11 cellular contexts compared by ENCODE assay signal in genomic region chr11:114154271-114155047, GRCh38.
DNase-seq lines count a peak whose midpoint lies in the region; ATAC-seq, FAIRE-seq and TF ChIP-seq lines count a peak whose summit lies in the region.
"Had no signal": no experiment of that assay in that cellular context is flagged by ENCODE, and none has a peak within 500 bp of the region (broad histone marks: within the 10 kb centered on the region; RNA-seq: fewer than 3 reads in every experiment).

No MANE protein-coding gene starts in this region.

- H3K4me3 ChIP-seq in pancreas (no peak overlapping the region), vagina (no peak overlapping the region)

- ATAC-seq in pancreas (peak; percentile 43 to 70 (median 47)), GM18511 (IDR thresholded peaks at IDR 0.05; ENCODE audit: unreplicated experiment) (no peak)
- ATAC-seq: stimulated activated naive B cell treated with anti-CD40 and anti-IgM and Interleukin-4, amounts not matched to agents 10 μg/mL and 1 μg/mL and 100 μg/mL, for 72 hours had no signal

- no peaks in the 10 kb centered on the region for H3K9me3 ChIP-seq in pancreas
- no peaks in the 10 kb centered on the region for H3K9me3 ChIP-seq in vagina

- H3K36me3 ChIP-seq in pancreas = peaks cover 0 to 25% (median 15%) of the 10 kb centered on the region in 3 donors
- peaks cover 0 to 33% of the 10 kb centered on the region in 2 donors for H3K36me3 ChIP-seq in vagina

- no peak for TF ChIP-seq POLR2A in vagina (IDR thresholded peaks at IDR 0.05)

- 69 to 74% methylated on average over 5 of the region's 5 CpGs for WGBS in pancreas, 2 donors

- FAIRE-seq in pancreas (lab: Jason Lieb, UNC) = no peak

- H3K27ac ChIP-seq in pancreas (peak overlapping the region in 3 of 4 donors; percentile 17 to 55 (median 51)), vagina (peak overlapping the region; percentile 95)

- H3K4me1 ChIP-seq in pancreas (peaks cover 32 to 58% (median 38%) of the 10 kb centered on the region in 3 donors), vagina (peaks cover 100% of the 10 kb centered on the region)

- H3K27me3 ChIP-seq in pancreas = no peaks in the 10 kb centered on the region
- no peaks in the 10 kb centered on the region for H3K27me3 ChIP-seq in vagina

- intact Hi-C loops in pancreas (cut with DNase I) = loop anchor here in 1 of 3 donors (10.0 kb wide), 1 partner anchor 50 kb away; no protein-coding TSS in a partner anchor
- intact Hi-C loops in vagina (cut with DNase I) = no loop called here

- no peak for TF ChIP-seq CTCF in pancreas (IDR thresholded peaks at IDR 0.05)
- TF ChIP-seq CTCF in vagina (IDR thresholded peaks at IDR 0.05) = no peak

- DNase-seq in SIG-M5 treated with dmso at 0.1 percent for 504 hours (lab: John Stamatoyannopoulos, UW; ENCODE audit: unreplicated experiment) = peak; percentile 50
- no peak for DNase-seq in SIG-M5 (lab: John Stamatoyannopoulos, UW)
- peak; percentile 97 for DNase-seq in fibroblast of the conjunctiva (ENCODE audit: low read depth)
- DNase-seq in pancreas = no peak
- peak in 1 of 2 donors; percentile 98 for DNase-seq in vagina (ENCODE audit: extremely low spot score in 2 of 2)
- no peak for DNase-seq in activated T-cell treated with anti-CD3 and anti-CD28 coated beads, Interleukin-2, amount 50 U/mL, for 48 hours
- DNase-seq in activated naive CD4-positive, alpha-beta T cell treated with anti-CD3 and anti-CD28 coated beads, Interleukin-2, amount 50 U/mL, for 16 hours = no peak
- DNase-seq: ACHN; stimulated activated naive B cell treated with anti-CD40 and anti-IgM and Interleukin-4, amounts not matched to agents 10 μg/mL and 1 μg/mL and 100 μg/mL, for 72 hours; T-helper 9 cell had no signal

Comparison
In these comparisons a context has a peak if more than half of its experiments do, and no peak if none do; other contexts are left out.
1. DNase-seq: peak in SIG-M5 treated with dmso at 0.1 percent for 504 hours (single experiment) and fibroblast of the conjunctiva (single experiment); none in SIG-M5 (single experiment), pancreas (0 of 6), activated T-cell treated with anti-CD3 and anti-CD28 coated beads, Interleukin-2, amount 50 U/mL, for 48 hours (0 of 2) and activated naive CD4-positive, alpha-beta T cell treated with anti-CD3 and anti-CD28 coated beads, Interleukin-2, amount 50 U/mL, for 16 hours (single experiment).